ENCODE assay signal across 8 cellular contexts in the genomic region with DNA sequence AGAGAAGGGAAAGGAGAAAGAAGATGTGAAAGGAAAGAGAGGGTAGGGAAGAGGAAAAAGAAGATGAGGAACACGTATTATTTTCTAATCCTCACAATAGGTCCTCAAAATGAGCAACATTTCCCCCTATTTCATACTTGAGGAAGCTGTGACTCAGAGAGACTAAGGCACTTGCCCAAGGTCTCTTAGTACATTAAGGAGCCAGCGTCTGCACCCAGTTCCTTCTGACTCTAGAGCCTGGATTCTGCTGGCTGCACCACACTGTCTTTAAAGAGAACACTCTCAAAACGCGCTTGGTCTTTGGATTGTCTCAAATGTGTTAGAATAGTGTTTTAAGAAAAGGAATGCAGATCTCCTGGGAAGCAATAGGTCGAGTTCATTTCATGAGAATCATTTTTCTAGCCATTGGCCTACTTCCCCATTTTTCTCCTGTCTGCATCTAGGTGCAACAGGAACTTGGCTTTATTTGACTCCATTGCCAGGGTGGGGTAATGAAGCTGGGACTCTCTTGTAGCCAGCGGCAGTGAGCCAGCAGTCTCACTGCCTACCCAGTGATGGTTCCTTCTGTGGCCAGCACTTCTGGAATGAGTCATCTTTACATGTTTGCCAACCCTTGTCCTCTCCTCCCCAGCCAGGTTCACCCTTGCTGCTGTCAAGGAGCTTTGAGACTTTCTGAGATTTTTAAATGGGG.
DNase-seq lines count a peak whose midpoint lies in the region; ATAC-seq and TF ChIP-seq lines count a peak whose summit lies in the region.

No MANE protein-coding gene starts in this region.

- DNase-seq in A172 (ENCODE audit: low spot score) = peak; percentile 29
- DNase-seq in germinal center (ENCODE audit: low spot score) = peak; percentile 35
- peak; percentile 76 for DNase-seq in upper lobe of right lung
- no peak for DNase-seq in stimulated activated CD4-positive, alpha-beta T cell treated with anti-CD3 and anti-CD28 coated beads, Interleukin-2, amount 100 ng/mL, for 24 hours
- no peak for DNase-seq in iPS-NIHi7 (ENCODE audit: extremely low spot score)

- peak overlapping the region; percentile 53 for H3K4me2 ChIP-seq in OCI-LY3 (ENCODE audit: low read length)

- H3K9me3 ChIP-seq in OCI-LY3 (ENCODE audit: insufficient read depth, low read length) = no peaks in the 10 kb centered on the region
- no peaks in the 10 kb centered on the region for H3K9me3 ChIP-seq in upper lobe of right lung

- 0 out of 2 replicates have a peak, but pooled peaks cover 7% of the 10 kb centered on the region for H4K20me1 ChIP-seq in OCI-LY3 (ENCODE audit: insufficient read depth, low read length)

- H3K4me1 ChIP-seq in OCI-LY3 (ENCODE audit: low read length) = peaks cover 19% of the 10 kb centered on the region
- H3K4me1 ChIP-seq in upper lobe of right lung = no peaks in the 10 kb centered on the region

- H3K79me2 ChIP-seq in OCI-LY3 (ENCODE audit: low read length) = no peaks in the 10 kb centered on the region

- H2AFZ ChIP-seq in OCI-LY3 (ENCODE audit: low read depth, low read length) = no peak overlapping the region

- intact Hi-C loops in upper lobe of right lung (cut with DNase I) = no loop called here

- H3K27ac ChIP-seq in OCI-LY3 (ENCODE audit: low read length) = peak overlapping the region; percentile 52
- H3K27ac ChIP-seq in upper lobe of right lung = peak overlapping the region; percentile 20

- H3K9ac ChIP-seq in OCI-LY3 (ENCODE audit: low read length) = no peak overlapping the region; the same call in 1 of the 2 replicates

- TF ChIP-seq CTCF in OCI-LY3 (IDR thresholded peaks at IDR 0.05; ENCODE audit: low read depth, low read length) = no peak
- no peak for TF ChIP-seq CTCF in upper lobe of right lung (IDR thresholded peaks at IDR 0.05)

- ATAC-seq in GM18868 (IDR thresholded peaks at IDR 0.05; ENCODE audit: unreplicated experiment) = peak; percentile 98
- peak; percentile 88 for ATAC-seq in HG02938 (IDR thresholded peaks at IDR 0.05; ENCODE audit: unreplicated experiment)
- peak; percentile 98 for ATAC-seq in upper lobe of right lung

- H3K36me3 ChIP-seq in OCI-LY3 (replicated peaks; ENCODE audit: low read depth, low read length) = peaks cover 16% of the 10 kb centered on the region
- H3K36me3 ChIP-seq in upper lobe of right lung = no peaks in the 10 kb centered on the region

- H3K4me3 ChIP-seq in OCI-LY3 (ENCODE audit: low read length) (peak overlapping the region; percentile 28; the same call in 1 of the 2 replicates), upper lobe of right lung (no peak overlapping the region)

- H3K27me3 ChIP-seq in OCI-LY3 (ENCODE audit: low read depth, low read length) (no peaks in the 10 kb centered on the region), upper lobe of right lung (no peaks in the 10 kb centered on the region)

Comparison
In these comparisons a context has a peak if more than half of its experiments do, and no peak if none do; other contexts are left out.
1. DNase-seq: peak in A172 (single experiment), germinal center (single experiment) and upper lobe of right lung (single experiment); none in stimulated activated CD4-positive, alpha-beta T cell treated with anti-CD3 and anti-CD28 coated beads, Interleukin-2, amount 100 ng/mL, for 24 hours (0 of 2) and iPS-NIHi7 (single experiment).
2. Peak in every context shown above with its lines, with median percentiles within 50 percentile points of each other: ATAC-seq.